ENCODE assay signal across 8 cellular contexts in the genomic region with DNA sequence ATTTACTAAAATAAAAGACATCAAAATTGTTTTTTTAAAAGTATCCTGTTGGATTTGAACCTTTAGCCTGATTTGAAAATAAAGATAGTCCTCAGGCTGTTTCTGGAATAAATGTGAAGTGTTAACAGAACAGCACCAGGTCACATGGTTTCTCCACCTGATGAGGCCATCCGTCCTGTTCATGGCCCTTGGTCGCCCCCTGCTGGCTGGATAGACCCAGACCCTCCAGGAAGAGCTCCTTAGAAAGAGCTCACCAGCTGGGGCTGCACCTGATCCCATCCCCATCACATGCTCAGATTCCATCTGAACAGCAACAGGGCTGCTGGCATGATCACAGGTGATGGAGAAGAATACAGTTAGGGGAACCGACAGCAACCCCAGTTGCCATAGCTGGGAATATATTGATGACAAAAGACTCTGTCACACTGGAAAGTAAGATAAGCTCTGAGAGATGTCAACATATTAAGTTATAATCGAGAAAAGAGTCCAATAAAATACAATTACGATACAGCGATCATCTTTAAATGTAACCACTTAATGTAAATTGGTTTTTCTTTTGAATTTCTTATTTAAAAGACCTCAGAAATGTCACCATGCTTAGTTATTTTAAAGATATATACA. TPM values are rescaled to one million over a fixed set of nuclear protein-coding genes. Genes with fewer than 3 reads are reported as not detected.
DNase-seq lines count a peak whose midpoint lies in the region; ATAC-seq lines count a peak whose summit lies in the region.

No MANE protein-coding gene starts in this region.

- CTCF ChIA-PET in activated CD4-positive, alpha-beta memory T cell treated with anti-CD3 and anti-CD28 coated beads, Interleukin-2, amount 10 ng/mL, durations not matched to agents 7 days and 5 days (lab: Charles Lee), result interaction anchor here (0.6 to 1.5 kb wide), 25 partner anchors 9 to 591 kb away, joined by 3 to 18 read pairs (median 4); partner anchors contain the start of genes OR2A2 and TCAF1

- DNase-seq in COLO829 (ENCODE audit: low spot score) (peak; percentile 94), NCI-H69 (lab: John Stamatoyannopoulos, UW) (peak; percentile 83), medulla oblongata (ENCODE audit: extremely low spot score) (peak; percentile 62)
- peak; percentile 86 for DNase-seq in activated CD4-positive, alpha-beta memory T cell treated with anti-CD3 and anti-CD28 coated beads, Interleukin-2, amount 10 ng/mL, durations not matched to agents 7 days and 5 days
- peak; percentile 82 for DNase-seq in effector CD4-positive, alpha-beta T cell
- peak; percentile 64 to 78 for DNase-seq in stimulated activated CD8-positive, alpha-beta memory T cell treated with anti-CD3 and anti-CD28 coated beads, Interleukin-2, amount 100 ng/mL, for 1 hour (ENCODE audit: low read depth in 2 of 2)

- H3K4me3 Mint-ChIP-seq in activated CD4-positive, alpha-beta memory T cell treated with anti-CD3 and anti-CD28 coated beads, Interleukin-2, amount 10 ng/mL, durations not matched to agents 7 days and 5 days, result no peak overlapping the region

- no peaks in the 10 kb centered on the region for H3K36me3 Mint-ChIP-seq in activated CD4-positive, alpha-beta memory T cell treated with anti-CD3 and anti-CD28 coated beads, Interleukin-2, amount 10 ng/mL, durations not matched to agents 7 days and 5 days (ENCODE audit: low read depth)

- no peaks in the 10 kb centered on the region for H3K9me3 Mint-ChIP-seq in activated CD4-positive, alpha-beta memory T cell treated with anti-CD3 and anti-CD28 coated beads, Interleukin-2, amount 10 ng/mL, durations not matched to agents 7 days and 5 days

- POLR2A ChIA-PET in activated CD4-positive, alpha-beta memory T cell treated with anti-CD3 and anti-CD28 coated beads, Interleukin-2, amount 10 ng/mL, durations not matched to agents 7 days and 5 days (lab: Charles Lee), result no interaction called here

- H3K4me1 Mint-ChIP-seq in activated CD4-positive, alpha-beta memory T cell treated with anti-CD3 and anti-CD28 coated beads, Interleukin-2, amount 10 ng/mL, durations not matched to agents 7 days and 5 days, result no peaks in the 10 kb centered on the region

- peaks cover 4% of the 10 kb centered on the region for H3K27me3 Mint-ChIP-seq in activated CD4-positive, alpha-beta memory T cell treated with anti-CD3 and anti-CD28 coated beads, Interleukin-2, amount 10 ng/mL, durations not matched to agents 7 days and 5 days

- H3K27ac Mint-ChIP-seq in activated CD4-positive, alpha-beta memory T cell treated with anti-CD3 and anti-CD28 coated beads, Interleukin-2, amount 10 ng/mL, durations not matched to agents 7 days and 5 days, result no peak overlapping the region

- ATAC-seq in GM19455 (IDR thresholded peaks at IDR 0.05; ENCODE audit: unreplicated experiment) (peak; percentile 100), HG03520 (IDR thresholded peaks at IDR 0.05; ENCODE audit: unreplicated experiment) (peak; percentile 99)

RNA-seq across cellular contexts. Expression of gene OR2A14, which starts 4.8 kb away (rescaled TPM):
- not detected for total RNA-seq in activated CD4-positive, alpha-beta memory T cell treated with anti-CD3 and anti-CD28 coated beads, Interleukin-2, amount 10 ng/mL, durations not matched to agents 7 days and 5 days

RNA-seq across cellular contexts. Expression of gene OR2A2, which starts 18.4 kb away (rescaled TPM):
- total RNA-seq in activated CD4-positive, alpha-beta memory T cell treated with anti-CD3 and anti-CD28 coated beads, Interleukin-2, amount 10 ng/mL, durations not matched to agents 7 days and 5 days, result not detected

RNA-seq across cellular contexts. Expression of gene OR2A12, which starts 41.7 kb away (rescaled TPM):
- not detected for total RNA-seq in activated CD4-positive, alpha-beta memory T cell treated with anti-CD3 and anti-CD28 coated beads, Interleukin-2, amount 10 ng/mL, durations not matched to agents 7 days and 5 days

RNA-seq across cellular contexts. Expression of gene CTAGE4, which starts 55.4 kb away (rescaled TPM):
- 1 to 10 TPM; 3.4 to 5.3 TPM for total RNA-seq in activated CD4-positive, alpha-beta memory T cell treated with anti-CD3 and anti-CD28 coated beads, Interleukin-2, amount 10 ng/mL, durations not matched to agents 7 days and 5 days

RNA-seq across cellular contexts. Expression of gene OR2A25, which starts 58.2 kb away (rescaled TPM):
- total RNA-seq in activated CD4-positive, alpha-beta memory T cell treated with anti-CD3 and anti-CD28 coated beads, Interleukin-2, amount 10 ng/mL, durations not matched to agents 7 days and 5 days, result not detected

Comparison
In these comparisons a context has a peak if more than half of its experiments do, and no peak if none do; other contexts are left out.
1. Peak in every context shown above with its lines: DNase-seq and ATAC-seq.